ENCODE assay signal across 34 cellular contexts in genomic region chr3:156126467-156126866, GRCh38. TPM values are rescaled to one million over a fixed set of nuclear protein-coding genes. Genes with fewer than 3 reads are reported as not detected.
"Had no signal": no experiment of that assay in that cellular context is flagged by ENCODE, and none has a peak within 500 bp of the region (broad histone marks: within the 10 kb centered on the region; RNA-seq: fewer than 3 reads in every experiment).

No MANE protein-coding gene starts in this region.

- H3K9me3 ChIP-seq: MG63 had no signal

- H3K4me3 ChIP-seq: MG63 had no signal

- DNase-seq: Kasumi-1, MG63, MM.1S, MV-4-11, NCI-H1048, NCI-H1092, NCI-H1092 treated with DMSO at 0.1 percent for 48 hours, NCI-H1105, NCI-H1105 treated with DMSO at 0.1 percent for 48 hours, NCI-H1417, NCI-H1417 treated with DMSO at 0.1 percent for 48 hours, NCI-H1436, NCI-H1436 treated with DMSO at 0.1 percent for 48 hours, NCI-H146, NCI-H1694, NCI-H1694 treated with DMSO at 0.1 percent for 48 hours, NCI-H187, NCI-H187 treated with DMSO at 0.1 percent for 48 hours, NCI-H1930, NCI-H2029, NCI-H2029 treated with DMSO at 0.1 percent for 48 hours, NCI-H2081, NCI-H2081 treated with DMSO at 0.1 percent for 48 hours, NCI-H2107, NCI-H2171, NCI-H2171 treated with DMSO at 0.1 percent for 48 hours, NCI-H2227 treated with DMSO at 0.1 percent for 48 hours, NCI-H226, NCI-H345, NCI-H446, NCI-H446 treated with DMSO at 0.1 percent for 48 hours, NCI-H510A had no signal

- H3K27ac ChIP-seq: KMS-11 had no signal

- H3K36me3 ChIP-seq: MG63 had no signal

RNA-seq across cellular contexts. Expression of gene KCNAB1, which starts 6.1 kb away (rescaled TPM):
- total RNA-seq: NCI-H460 had no signal
